ENCODE assay signal across 25 cellular contexts in the genomic region with DNA sequence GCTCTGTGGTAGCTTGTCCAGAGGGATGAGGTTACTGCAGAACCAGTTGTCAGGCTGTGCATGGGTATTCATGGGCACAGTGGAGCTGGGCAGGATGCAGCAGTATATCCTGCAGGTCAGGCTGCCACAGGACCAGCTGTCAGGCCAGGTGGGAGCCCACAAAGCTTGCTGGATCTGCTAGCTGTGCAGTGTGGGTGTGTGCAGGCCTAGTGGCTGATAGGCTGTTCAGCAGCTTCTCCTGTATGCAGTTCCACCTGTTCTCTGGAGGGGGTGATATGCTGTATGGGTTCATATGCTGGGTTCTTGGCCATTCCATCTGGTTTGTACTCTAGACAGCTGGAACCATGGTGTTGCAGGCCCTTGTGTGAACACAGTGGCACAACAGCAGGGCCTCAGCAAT. TPM values are rescaled to one million over a fixed set of nuclear protein-coding genes. Genes with fewer than 3 reads are reported as not detected.
"Had no signal": no experiment of that assay in that cellular context is flagged by ENCODE, and none has a peak within 500 bp of the region (broad histone marks: within the 10 kb centered on the region; RNA-seq: fewer than 3 reads in every experiment).

No MANE protein-coding gene starts in this region.

- H3K4me1 Mint-ChIP-seq: activated CD4-positive, alpha-beta T cell treated with anti-CD3 and anti-CD28 coated beads, Interleukin-2, amount 10 ng/mL, durations not matched to agents 7 days and 5 days; activated CD8-positive, alpha-beta memory T cell treated with anti-CD3 and anti-CD28 coated beads, Interleukin-2, amount 10 ng/mL, durations not matched to agents 7 days and 5 days; activated naive CD8-positive, alpha-beta T cell treated with anti-CD3 and anti-CD28 coated beads, Interleukin-2, amount 50 U/mL, for 24 hours; naive B cell; stimulated activated memory B cell treated with anti-CD40 and anti-IgM and Interleukin-4, amounts not matched to agents 10 μg/mL and 1 μg/mL and 100 μg/mL, for 72 hours had no signal

- H3K27me3 Mint-ChIP-seq: activated naive CD8-positive, alpha-beta T cell treated with anti-CD3 and anti-CD28 coated beads, Interleukin-2, amount 50 U/mL, for 24 hours; dendritic cell treated with granulocyte-macrophage colony-stimulating factor and Interleukin-4, amounts not matched to agents 40 ng/mL and 50 ng/mL, for 4 days; stimulated activated memory B cell treated with anti-CD40 and anti-IgM and Interleukin-4, amounts not matched to agents 10 μg/mL and 1 μg/mL and 100 μg/mL, for 72 hours had no signal

- H3K36me3 ChIP-seq: lower lobe of right lung, stomach, upper lobe of left lung had no signal

- DNase-seq: activated CD4-positive, alpha-beta T cell treated with anti-CD3 and anti-CD28 coated beads, Interleukin-2, amount 10 ng/mL, durations not matched to agents 7 days and 5 days; activated CD4-positive, CD25-positive, alpha-beta regulatory T cell treated with anti-CD3 and anti-CD28 coated beads, Interleukin-2, amount 50 U/mL, for 72 hours; activated CD8-positive, alpha-beta memory T cell treated with anti-CD3 and anti-CD28 coated beads, Interleukin-2, amount 10 ng/mL, durations not matched to agents 7 days and 5 days; activated CD8-positive, alpha-beta T cell treated with anti-CD3 and anti-CD28 coated beads for 36 hours; activated gamma-delta T cell; activated naive CD4-positive, alpha-beta T cell treated with anti-CD3 and anti-CD28 coated beads, Interleukin-2, amount 50 U/mL, for 16 hours; activated naive CD8-positive, alpha-beta T cell treated with anti-CD3 and anti-CD28 coated beads, Interleukin-2, amount 50 U/mL, for 24 hours; activated T-cell treated with anti-CD3 and anti-CD28 coated beads for 4 hours; anterior cingulate cortex; body of pancreas; effector CD4-positive, alpha-beta T cell; foreskin melanocyte; kidney; lower lobe of right lung; mesendoderm; naive B cell; occipital lobe; small intestine; stimulated activated CD4-positive, alpha-beta T cell treated with anti-CD3 and anti-CD28 coated beads, Interleukin-15, amount 100 ng/mL, for 24 hours; stomach had no signal

- H3K27ac Mint-ChIP-seq: activated CD8-positive, alpha-beta memory T cell treated with anti-CD3 and anti-CD28 coated beads, Interleukin-2, amount 10 ng/mL, durations not matched to agents 7 days and 5 days; activated CD8-positive, alpha-beta T cell treated with anti-CD3 and anti-CD28 coated beads for 36 hours; activated naive CD8-positive, alpha-beta T cell treated with anti-CD3 and anti-CD28 coated beads, Interleukin-2, amount 50 U/mL, for 24 hours; dendritic cell treated with granulocyte-macrophage colony-stimulating factor and Interleukin-4, amounts not matched to agents 40 ng/mL and 50 ng/mL, for 4 days; naive B cell; stimulated activated memory B cell treated with anti-CD40 and anti-IgM and Interleukin-4, amounts not matched to agents 10 μg/mL and 1 μg/mL and 100 μg/mL, for 72 hours; T-helper 1 cell treated with Interleukin-12 subunit alpha and Interleukin-12 subunit beta and Interleukin-4 antibody, amounts not matched to agents 30 μg/mL and 1 μg/mL, for 36 hours had no signal

- H3K36me3 Mint-ChIP-seq: stimulated activated memory B cell treated with anti-CD40 and anti-IgM and Interleukin-4, amounts not matched to agents 10 μg/mL and 1 μg/mL and 100 μg/mL, for 72 hours had no signal

- H3K4me3 ChIP-seq: body of pancreas, lower lobe of right lung, stomach, upper lobe of left lung had no signal

- H3K27me3 ChIP-seq: body of pancreas, stomach, upper lobe of left lung had no signal

- H3K4me3 Mint-ChIP-seq: activated CD4-positive, alpha-beta T cell treated with anti-CD3 and anti-CD28 coated beads, Interleukin-2, amount 10 ng/mL, durations not matched to agents 7 days and 5 days; activated CD8-positive, alpha-beta memory T cell treated with anti-CD3 and anti-CD28 coated beads, Interleukin-2, amount 10 ng/mL, durations not matched to agents 7 days and 5 days; activated CD8-positive, alpha-beta T cell treated with anti-CD3 and anti-CD28 coated beads for 36 hours; activated naive CD8-positive, alpha-beta T cell treated with anti-CD3 and anti-CD28 coated beads, Interleukin-2, amount 50 U/mL, for 24 hours; dendritic cell treated with granulocyte-macrophage colony-stimulating factor and Interleukin-4, amounts not matched to agents 40 ng/mL and 50 ng/mL, for 4 days; naive B cell; stimulated activated memory B cell treated with anti-CD40 and anti-IgM and Interleukin-4, amounts not matched to agents 10 μg/mL and 1 μg/mL and 100 μg/mL, for 72 hours; T-helper 1 cell treated with Interleukin-12 subunit alpha and Interleukin-12 subunit beta and Interleukin-4 antibody, amounts not matched to agents 30 μg/mL and 1 μg/mL, for 36 hours had no signal

- ATAC-seq: activated CD8-positive, alpha-beta memory T cell treated with anti-CD3 and anti-CD28 coated beads, Interleukin-2, amount 10 ng/mL, durations not matched to agents 7 days and 5 days; activated CD8-positive, alpha-beta T cell treated with anti-CD3 and anti-CD28 coated beads for 36 hours; activated naive CD8-positive, alpha-beta T cell treated with anti-CD3 and anti-CD28 coated beads, Interleukin-2, amount 50 U/mL, for 24 hours; body of pancreas; lower lobe of right lung; sciatic nerve; stimulated activated memory B cell treated with anti-CD40 and anti-IgM and Interleukin-4, amounts not matched to agents 10 μg/mL and 1 μg/mL and 100 μg/mL, for 72 hours had no signal

- H3K27ac ChIP-seq: body of pancreas, lower lobe of right lung, stomach, upper lobe of left lung had no signal

- H3K4me1 ChIP-seq: body of pancreas, lower lobe of right lung, stomach, upper lobe of left lung had no signal

RNA-seq across cellular contexts. Expression of a gene that starts 40.6 kb away (rescaled TPM):
- total RNA-seq: activated CD4-positive, alpha-beta T cell treated with anti-CD3 and anti-CD28 coated beads, Interleukin-2, amount 10 ng/mL, durations not matched to agents 7 days and 5 days; activated CD8-positive, alpha-beta memory T cell treated with anti-CD3 and anti-CD28 coated beads, Interleukin-2, amount 10 ng/mL, durations not matched to agents 7 days and 5 days had no signal
